8 cellular contexts compared by ENCODE assay signal in the genomic region with DNA sequence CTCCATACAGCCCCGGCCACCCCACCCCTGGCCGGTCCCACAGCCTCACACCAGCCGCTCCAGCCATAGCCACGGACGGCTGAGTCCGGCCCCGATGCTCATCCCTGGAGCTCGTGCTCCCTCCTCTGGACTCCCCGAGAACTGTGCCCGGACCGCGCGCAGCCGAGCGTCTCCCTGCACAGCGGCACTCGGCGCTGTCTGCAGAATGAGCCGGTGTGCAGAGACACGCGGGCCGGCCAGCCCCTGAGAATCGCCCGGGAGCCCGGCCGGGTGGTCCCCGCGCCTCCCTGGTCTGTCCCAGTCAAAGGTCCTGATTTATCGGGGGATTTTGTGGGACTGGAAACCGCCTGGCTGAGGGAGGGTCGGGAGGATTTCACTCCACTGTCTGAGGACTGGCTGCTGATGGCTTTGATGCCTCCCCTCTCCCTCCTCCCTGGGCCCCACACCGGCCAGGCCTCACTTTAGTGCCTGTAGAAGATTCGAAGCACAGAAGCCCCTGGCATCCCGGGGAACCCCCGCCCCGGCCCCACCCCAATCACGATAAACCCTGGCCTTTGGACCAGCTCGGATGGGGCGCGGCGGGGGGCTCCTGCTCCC.
DNase-seq lines count a peak whose midpoint lies in the region; ATAC-seq and TF ChIP-seq lines count a peak whose summit lies in the region.

No MANE protein-coding gene starts in this region.

- BruUV-seq in Calu3 (replicated peaks; lab: Mats Ljungman, UMichigan): no TSS peak
- BruUV-seq in PC-9 (replicated peaks; lab: Mats Ljungman, UMichigan): no TSS peak

- no peaks in the 10 kb centered on the region for H3K9me3 Mint-ChIP-seq in Calu3 (ENCODE audit: low read depth, unreplicated experiment)

- H3K9ac ChIP-seq in parathyroid adenoma: no peak overlapping the region

- H3K4me2 ChIP-seq in PC-9 (no peak overlapping the region), parathyroid adenoma (ENCODE audit: low read length) (peak overlapping the region; percentile 43)

- no peak overlapping the region for H3K27ac Mint-ChIP-seq in Calu3 (ENCODE audit: unreplicated experiment)

- no peaks in the 10 kb centered on the region for H3K4me1 Mint-ChIP-seq in Calu3 (ENCODE audit: low read depth, unreplicated experiment)

- H3K4me3 Mint-ChIP-seq in Calu3 (ENCODE audit: low read depth, unreplicated experiment): no peak overlapping the region

- H2AFZ ChIP-seq in PC-9 (no peak overlapping the region), parathyroid adenoma (peak overlapping the region; percentile 42)

- H3F3A ChIP-seq in PC-9 (ENCODE audit: insufficient read depth, low read depth): no peaks in the 10 kb centered on the region

- CTCF ChIA-PET in Calu3 (lab: Charles Lee): interaction anchor here (1.0 to 1.1 kb wide), 2 partner anchors 10 to 14 kb away, joined by 3 read pairs; no protein-coding TSS in a partner anchor
- CTCF ChIA-PET in PC-9 (lab: Charles Lee): no interaction called here

- no peaks in the 10 kb centered on the region for H3K79me2 ChIP-seq in PC-9 (ENCODE audit: low read depth)
- no peaks in the 10 kb centered on the region for H3K79me2 ChIP-seq in parathyroid adenoma

- TF ChIP-seq CTCF in Calu3 (IDR thresholded peaks at IDR 0.05; ENCODE audit: unreplicated experiment) (peak; percentile 48), PC-9 (conservative IDR thresholded peaks at IDR 0.05) (peak; percentile 73), parathyroid adenoma (IDR thresholded peaks at IDR 0.05) (peak; percentile 47), thyroid gland (IDR thresholded peaks at IDR 0.05) (peak in 4 of 6 experiments; percentile 9 to 47 (median 33))

- H4K20me1 ChIP-seq in PC-9 (ENCODE audit: insufficient read depth): peaks cover 8% of the 10 kb centered on the region

- no peak for TF ChIP-seq POLR2A in thyroid gland (IDR thresholded peaks at IDR 0.05)

- POLR2A ChIA-PET in PC-9 (lab: Charles Lee; ENCODE audit: unreplicated experiment): no interaction called here

- peaks cover 99% of the 10 kb centered on the region for H3K27me3 ChIP-seq in PC-9 (ENCODE audit: insufficient read depth, low read depth)
- no peaks in the 10 kb centered on the region for H3K27me3 ChIP-seq in parathyroid adenoma (ENCODE audit: control insufficient read depth, insufficient read depth, low read length)
- peaks cover 7% of the 10 kb centered on the region for H3K27me3 ChIP-seq in thyroid gland

- no peaks in the 10 kb centered on the region for H3K9me2 ChIP-seq in PC-9 (ENCODE audit: insufficient read depth)

- no peaks in the 10 kb centered on the region for H3K4me1 ChIP-seq in PC-9 (replicated peaks; ENCODE audit: insufficient read depth)
- no peaks in the 10 kb centered on the region for H3K4me1 ChIP-seq in parathyroid adenoma
- H3K4me1 ChIP-seq in thyroid gland: no peaks in the 10 kb centered on the region

- intact Hi-C loops in Calu3 (cut with micrococcal nuclease; ENCODE audit: unreplicated experiment): no loop called here
- intact Hi-C loops in PC-9 (cut with micrococcal nuclease; ENCODE audit: unreplicated experiment): no loop called here
- intact Hi-C loops in thyroid gland (cut with DNase I): no loop called here

- H3K4me3 ChIP-seq in PC-9 (no peak overlapping the region), parathyroid adenoma (ENCODE audit: low read depth, low read length) (no peak overlapping the region), thyroid gland (replicated peaks in 1 of 3) (no peak overlapping the region)

- no peaks in the 10 kb centered on the region for H3K9me3 ChIP-seq in PC-9 (ENCODE audit: insufficient read depth, low read depth)
- H3K9me3 ChIP-seq in parathyroid adenoma (ENCODE audit: control insufficient read depth, low read length): no peaks in the 10 kb centered on the region
- no peaks in the 10 kb centered on the region for H3K9me3 ChIP-seq in thyroid gland

- ATAC-seq in HG03139 (IDR thresholded peaks at IDR 0.05; ENCODE audit: unreplicated experiment) (peak; percentile 68), HG03565 (IDR thresholded peaks at IDR 0.05; ENCODE audit: unreplicated experiment) (no peak)

- no peaks in the 10 kb centered on the region for H3K36me3 ChIP-seq in PC-9 (ENCODE audit: low read depth)
- no peaks in the 10 kb centered on the region for H3K36me3 ChIP-seq in parathyroid adenoma (ENCODE audit: control insufficient read depth, insufficient read depth, low read length)
- no peaks in the 10 kb centered on the region for H3K36me3 ChIP-seq in thyroid gland

- no peaks in the 10 kb centered on the region for H3K36me3 Mint-ChIP-seq in Calu3 (ENCODE audit: insufficient read depth, unreplicated experiment)

- H3K27ac ChIP-seq in PC-9 (no peak overlapping the region), parathyroid adenoma (no peak overlapping the region), thyroid gland (no peak overlapping the region)

- 4% methylated on average over 26 of the region's 41 CpGs; no CpG with 5 or more reads in 1 of the 2 donors for WGBS in thyroid gland, 2 donors

- DNase-seq in Calu3 (peak; percentile 73), PC-9 (peak in 1 of 2 experiments; percentile 59), foreskin melanocyte (peak; percentile 11), thyroid gland (peak; percentile 20 to 21)
- DNase-seq in activated T-helper 1 cell treated with anti-CD3 and anti-CD28 coated beads, Interleukin-2, amount 50 U/mL, for 16 hours (ENCODE audit: low read depth in 1 of 2, low spot score in 1 of 2): peak; percentile 48 to 53

- peaks cover 94% of the 10 kb centered on the region for H3K27me3 Mint-ChIP-seq in Calu3 (ENCODE audit: unreplicated experiment)
